In the genomic region with DNA sequence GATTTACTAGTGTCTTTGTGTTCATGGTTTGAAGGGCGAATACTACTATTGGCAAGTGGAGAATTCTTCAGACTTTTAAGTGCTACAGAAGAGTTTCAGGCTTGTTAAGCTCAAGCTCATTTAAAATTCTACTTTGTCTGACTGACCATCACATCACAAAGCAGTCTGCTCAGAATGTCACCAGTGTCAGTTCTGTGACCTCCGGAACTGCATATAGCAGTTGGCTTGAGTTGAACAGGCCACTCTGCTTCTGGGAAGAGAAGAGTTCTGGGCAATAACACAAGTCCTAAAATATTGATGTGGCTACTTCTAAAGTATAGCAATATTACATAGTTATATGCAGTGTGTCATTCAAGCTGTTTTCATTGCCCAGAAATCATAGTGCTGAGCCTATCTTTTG, we compare ENCODE assay signal across 25 cellular contexts.
"Had no signal": no experiment of that assay in that cellular context is flagged by ENCODE, and none has a peak within 500 bp of the region (broad histone marks: within the 10 kb centered on the region; RNA-seq: fewer than 3 reads in every experiment).

No MANE protein-coding gene starts in this region.

- H3K36me3 ChIP-seq: cardiac muscle cell, Peyer's patch had no signal

- H3K4me3 ChIP-seq: cardiac muscle cell, Peyer's patch had no signal

- DNase-seq: activated B cell treated with CpG ODN at 0.5 μM for 24 hours; activated CD4-positive, alpha-beta T cell treated with anti-CD3 and anti-CD28 coated beads for 1 hour; activated CD4-positive, alpha-beta T cell treated with anti-CD3 and anti-CD28 coated beads, Interleukin-2, amount 10 ng/mL, durations not matched to agents 24 days and 14 days; activated CD4-positive, alpha-beta T cell treated with anti-CD3 and anti-CD28 coated beads, Interleukin-2, amount 50 U/mL, for 48 hours; activated CD8-positive, alpha-beta memory T cell treated with anti-CD3 and anti-CD28 coated beads, Interleukin-2, amount 10 ng/mL, durations not matched to agents 7 days and 5 days; activated gamma-delta T cell; activated naive CD4-positive, alpha-beta T cell treated with anti-CD3 and anti-CD28 coated beads for 36 hours; activated T-cell treated with anti-CD3 and anti-CD28 coated beads, Interleukin-2, amount 50 U/mL, for 24 hours; Kasumi-1; KBM-7; NCI-H1105 treated with DMSO at 0.1 percent for 48 hours; NCI-H1436 treated with DMSO at 0.1 percent for 48 hours; NCI-H187 treated with DMSO at 0.1 percent for 48 hours; NCI-H2081 treated with DMSO at 0.1 percent for 48 hours; NCI-H446; NCI-H524; Peyer's patch; SHP77 treated with DMSO at 0.1 percent for 48 hours; T-helper 9 cell had no signal

- H3K27ac ChIP-seq: cardiac muscle cell, Peyer's patch, RWPE1 had no signal

- H3K27me3 Mint-ChIP-seq: activated B cell treated with CpG ODN at 0.5 μM for 24 hours; activated CD4-positive, alpha-beta T cell treated with anti-CD3 and anti-CD28 coated beads, Interleukin-2, amount 10 ng/mL, durations not matched to agents 24 days and 14 days; activated CD8-positive, alpha-beta memory T cell treated with anti-CD3 and anti-CD28 coated beads, Interleukin-2, amount 10 ng/mL, durations not matched to agents 7 days and 5 days; activated naive CD8-positive, alpha-beta T cell; activated T-cell treated with anti-CD3 and anti-CD28 coated beads, Interleukin-2, amount 50 U/mL, for 24 hours; activated T-helper 17 cell treated with anti-CD3 and anti-CD28 coated beads, Interleukin-2, amount 50 U/mL, for 72 hours; brain had no signal

- H3K9me3 ChIP-seq: Peyer's patch had no signal

- H3K4me3 Mint-ChIP-seq: activated B cell treated with CpG ODN at 0.5 μM for 24 hours; activated CD4-positive, alpha-beta T cell treated with anti-CD3 and anti-CD28 coated beads, Interleukin-2, amount 10 ng/mL, durations not matched to agents 24 days and 14 days; activated CD8-positive, alpha-beta memory T cell treated with anti-CD3 and anti-CD28 coated beads, Interleukin-2, amount 10 ng/mL, durations not matched to agents 7 days and 5 days; activated naive CD4-positive, alpha-beta T cell treated with anti-CD3 and anti-CD28 coated beads for 36 hours; activated naive CD8-positive, alpha-beta T cell; activated T-cell treated with anti-CD3 and anti-CD28 coated beads, Interleukin-2, amount 50 U/mL, for 24 hours; activated T-helper 17 cell treated with anti-CD3 and anti-CD28 coated beads, Interleukin-2, amount 50 U/mL, for 72 hours; brain; T-helper 1 cell treated with Interleukin-12 subunit alpha and Interleukin-12 subunit beta and Interleukin-4 antibody, amounts not matched to agents 30 μg/mL and 1 μg/mL, for 36 hours had no signal

- ATAC-seq: activated CD8-positive, alpha-beta memory T cell treated with anti-CD3 and anti-CD28 coated beads, Interleukin-2, amount 10 ng/mL, durations not matched to agents 7 days and 5 days; activated T-helper 17 cell treated with anti-CD3 and anti-CD28 coated beads, Interleukin-2, amount 50 U/mL, for 72 hours had no signal

- H3K27me3 ChIP-seq: cardiac muscle cell, Peyer's patch had no signal

- H3K36me3 Mint-ChIP-seq: brain had no signal

- H3K4me1 Mint-ChIP-seq: activated B cell treated with CpG ODN at 0.5 μM for 24 hours, brain had no signal

- H3K27ac Mint-ChIP-seq: activated B cell treated with CpG ODN at 0.5 μM for 24 hours; activated CD4-positive, alpha-beta T cell treated with anti-CD3 and anti-CD28 coated beads, Interleukin-2, amount 10 ng/mL, durations not matched to agents 24 days and 14 days; activated CD8-positive, alpha-beta memory T cell treated with anti-CD3 and anti-CD28 coated beads, Interleukin-2, amount 10 ng/mL, durations not matched to agents 7 days and 5 days; activated naive CD4-positive, alpha-beta T cell treated with anti-CD3 and anti-CD28 coated beads for 36 hours; activated naive CD8-positive, alpha-beta T cell; activated T-cell treated with anti-CD3 and anti-CD28 coated beads, Interleukin-2, amount 50 U/mL, for 24 hours; activated T-helper 17 cell treated with anti-CD3 and anti-CD28 coated beads, Interleukin-2, amount 50 U/mL, for 72 hours; brain; T-helper 1 cell treated with Interleukin-12 subunit alpha and Interleukin-12 subunit beta and Interleukin-4 antibody, amounts not matched to agents 30 μg/mL and 1 μg/mL, for 36 hours had no signal

- H3K9me3 Mint-ChIP-seq: activated B cell treated with CpG ODN at 0.5 μM for 24 hours; activated CD4-positive, alpha-beta T cell treated with anti-CD3 and anti-CD28 coated beads, Interleukin-2, amount 10 ng/mL, durations not matched to agents 24 days and 14 days; activated naive CD4-positive, alpha-beta T cell treated with anti-CD3 and anti-CD28 coated beads for 36 hours; activated T-cell treated with anti-CD3 and anti-CD28 coated beads, Interleukin-2, amount 50 U/mL, for 24 hours; activated T-helper 17 cell treated with anti-CD3 and anti-CD28 coated beads, Interleukin-2, amount 50 U/mL, for 72 hours; brain; T-helper 1 cell treated with Interleukin-12 subunit alpha and Interleukin-12 subunit beta and Interleukin-4 antibody, amounts not matched to agents 30 μg/mL and 1 μg/mL, for 36 hours had no signal
